Comparison of ENCODE assay signal across 8 cellular contexts in genomic region chr4:80335226-80335553, GRCh38. TPM values are rescaled to one million over a fixed set of nuclear protein-coding genes. Genes with fewer than 3 reads are reported as not detected.
DNase-seq lines count a peak whose midpoint lies in the region; ATAC-seq and TF ChIP-seq lines count a peak whose summit lies in the region.

No MANE protein-coding gene starts in this region.

- H3K27ac ChIP-seq in ACC112 (ENCODE audit: low read depth, low read length) (no peak overlapping the region), coronary artery (no peak overlapping the region)

- H3K27ac Mint-ChIP-seq in IgD-negative memory B cell = no peak overlapping the region
- peak overlapping the region in 1 of 6 donors; percentile 8 for H3K27ac Mint-ChIP-seq in naive B cell

- no peaks in the 10 kb centered on the region for H3K9me3 Mint-ChIP-seq in IgD-negative memory B cell
- H3K9me3 Mint-ChIP-seq in naive B cell = no peaks in the 10 kb centered on the region

- H3K27me3 Mint-ChIP-seq in IgD-negative memory B cell (peaks cover 27% of the 10 kb centered on the region), naive B cell (peaks cover 10 to 20% (median 18%) of the 10 kb centered on the region in 3 donors)

- H3K4me1 ChIP-seq in ACC112 (ENCODE audit: control insufficient read depth, insufficient read depth, low read length, unreplicated experiment) = peaks cover 3% of the 10 kb centered on the region

- H2AFZ ChIP-seq in ACC112 (ENCODE audit: low read length, unreplicated experiment) = peak overlapping the region; percentile 85

- DNase-seq in coronary artery (ENCODE audit: low spot score) (no peak), naive B cell (no peak)
- DNase-seq in stimulated activated CD4-positive, alpha-beta T cell treated with anti-CD3 and anti-CD28 coated beads, Interleukin-4, amount 100 ng/mL, for 4 hours = no peak

- H3K27me3 ChIP-seq in ACC112 (ENCODE audit: insufficient read depth, low read length) = no peaks in the 10 kb centered on the region

- H3K4me1 Mint-ChIP-seq in IgD-negative memory B cell (peaks cover 0 to 10% (median 5%) of the 10 kb centered on the region in 3 donors), naive B cell (peaks cover 8 to 15% (median 15%) of the 10 kb centered on the region in 3 donors)

- no peaks in the 10 kb centered on the region for H3K36me3 ChIP-seq in ACC112 (ENCODE audit: insufficient read depth, low read length)

- H3K4me3 ChIP-seq in ACC112 (ENCODE audit: low read depth, low read length) = peak overlapping the region; percentile 94
- H3K4me3 ChIP-seq in coronary artery = peak overlapping the region; percentile 73

- TF ChIP-seq CTCF in coronary artery (IDR thresholded peaks at IDR 0.05) = no peak

- no peaks in the 10 kb centered on the region for H3K79me2 ChIP-seq in ACC112 (ENCODE audit: control insufficient read depth, insufficient read depth, low read length, unreplicated experiment)

- H3K36me3 Mint-ChIP-seq in IgD-negative memory B cell = no peaks in the 10 kb centered on the region
- no peaks in the 10 kb centered on the region for H3K36me3 Mint-ChIP-seq in naive B cell

- ATAC-seq in naive B cell (ENCODE audit: low read depth in 2 of 2) (no peak), GM19035 (IDR thresholded peaks at IDR 0.05; ENCODE audit: unreplicated experiment) (no peak), GM18858 (IDR thresholded peaks at IDR 0.05; ENCODE audit: unreplicated experiment) (no peak), HG03469 (IDR thresholded peaks at IDR 0.05; ENCODE audit: unreplicated experiment) (no peak)

- peak overlapping the region; percentile 41 to 94 (median 82) for H3K4me3 Mint-ChIP-seq in IgD-negative memory B cell
- peak overlapping the region; percentile 76 to 93 (median 88) for H3K4me3 Mint-ChIP-seq in naive B cell

RNA-seq across cellular contexts. Expression of gene CFAP299, which starts 0.3 kb away (rescaled TPM):
- polyA plus RNA-seq in IgD-negative memory B cell (not detected), naive B cell (ENCODE audit: low read depth in 6 of 6) (not detected)
